ENCODE assay signal across 22 cellular contexts in the genomic region with DNA sequence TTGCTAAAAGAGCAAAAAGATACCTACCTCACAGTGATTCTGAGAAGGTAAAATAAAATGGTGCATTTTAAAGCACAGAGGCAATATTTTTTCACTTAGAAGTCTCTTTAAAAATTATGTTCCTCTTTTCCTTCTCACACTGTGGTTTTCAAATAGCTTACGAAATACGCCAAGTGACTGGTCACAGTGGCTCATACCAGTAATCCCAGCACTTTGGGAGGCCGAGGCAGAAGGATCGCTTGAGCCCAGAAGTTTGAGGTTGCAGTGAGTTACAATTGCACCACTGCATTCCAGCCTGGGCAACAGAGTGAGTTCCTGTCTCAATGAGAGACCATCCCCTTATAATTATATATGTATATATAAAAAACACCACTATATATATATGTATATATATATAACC.
"Had no signal": no experiment of that assay in that cellular context is flagged by ENCODE, and none has a peak within 500 bp of the region (broad histone marks: within the 10 kb centered on the region; RNA-seq: fewer than 3 reads in every experiment).

No MANE protein-coding gene starts in this region.

- H3K36me3 ChIP-seq: left lung, neutrophil, stomach, upper lobe of left lung, WERI-Rb-1 had no signal

- H3K27me3 ChIP-seq: body of pancreas, hepatocyte, left lung, neutrophil, stomach, testis, upper lobe of left lung had no signal

- H3K27ac Mint-ChIP-seq: activated CD4-positive, alpha-beta memory T cell treated with anti-CD3 and anti-CD28 coated beads for 36 hours; activated CD4-positive, alpha-beta T cell treated with anti-CD3 and anti-CD28 coated beads for 36 hours; activated naive CD8-positive, alpha-beta T cell treated with anti-CD3 and anti-CD28 coated beads for 36 hours; activated T-cell treated with anti-CD3 and anti-CD28 coated beads, Interleukin-2, amount 50 U/mL, for 24 hours; memory B cell; naive thymus-derived CD8-positive, alpha-beta T cell; T-helper 2 cell treated with Interferon-gamma antibody and Interleukin-4, amounts not matched to agents 5 μg/mL and 100 μg/mL, for 36 hours had no signal

- DNase-seq: activated CD4-positive, alpha-beta memory T cell treated with anti-CD3 and anti-CD28 coated beads for 36 hours; activated CD4-positive, alpha-beta T cell treated with anti-CD3 and anti-CD28 coated beads for 36 hours; activated gamma-delta T cell; activated naive CD8-positive, alpha-beta T cell treated with anti-CD3 and anti-CD28 coated beads for 36 hours; activated T-cell treated with anti-CD3 and anti-CD28 coated beads, Interleukin-2, amount 50 U/mL, for 24 hours; amygdala; caudate nucleus; naive thymus-derived CD8-positive, alpha-beta T cell; stimulated activated CD4-positive, alpha-beta T cell treated with anti-CD3 and anti-CD28 coated beads, Interleukin-1b, Interleukin-23, amount 100 ng/mL, for 48 hours; stomach; testis; WERI-Rb-1 had no signal

- H3K36me3 Mint-ChIP-seq: activated CD4-positive, alpha-beta memory T cell treated with anti-CD3 and anti-CD28 coated beads for 36 hours; activated naive CD8-positive, alpha-beta T cell treated with anti-CD3 and anti-CD28 coated beads for 36 hours; memory B cell; naive thymus-derived CD8-positive, alpha-beta T cell had no signal

- H3K27ac ChIP-seq: body of pancreas, hepatocyte, left lung, neutrophil, parathyroid adenoma, stomach, testis, upper lobe of left lung, WERI-Rb-1 had no signal

- H3K4me3 ChIP-seq: body of pancreas, hepatocyte, left lung, mucosa of descending colon, stomach, testis, upper lobe of left lung had no signal

- H3K4me3 Mint-ChIP-seq: activated CD4-positive, alpha-beta memory T cell treated with anti-CD3 and anti-CD28 coated beads for 36 hours; activated CD4-positive, alpha-beta T cell treated with anti-CD3 and anti-CD28 coated beads for 36 hours; activated naive CD8-positive, alpha-beta T cell treated with anti-CD3 and anti-CD28 coated beads for 36 hours; activated T-cell treated with anti-CD3 and anti-CD28 coated beads, Interleukin-2, amount 50 U/mL, for 24 hours; memory B cell; naive thymus-derived CD8-positive, alpha-beta T cell; T-helper 2 cell treated with Interferon-gamma antibody and Interleukin-4, amounts not matched to agents 5 μg/mL and 100 μg/mL, for 36 hours had no signal

- H3K9me3 Mint-ChIP-seq: activated CD4-positive, alpha-beta memory T cell treated with anti-CD3 and anti-CD28 coated beads for 36 hours; activated naive CD8-positive, alpha-beta T cell treated with anti-CD3 and anti-CD28 coated beads for 36 hours; activated T-cell treated with anti-CD3 and anti-CD28 coated beads, Interleukin-2, amount 50 U/mL, for 24 hours; T-helper 2 cell treated with Interferon-gamma antibody and Interleukin-4, amounts not matched to agents 5 μg/mL and 100 μg/mL, for 36 hours had no signal

- H3K4me1 ChIP-seq: body of pancreas, left lung, parathyroid adenoma, testis, upper lobe of left lung had no signal

- H3K9me3 ChIP-seq: body of pancreas, left lung, mucosa of descending colon, neutrophil, stomach, testis, upper lobe of left lung had no signal

- H3K27me3 Mint-ChIP-seq: activated CD4-positive, alpha-beta memory T cell treated with anti-CD3 and anti-CD28 coated beads for 36 hours; activated CD4-positive, alpha-beta T cell treated with anti-CD3 and anti-CD28 coated beads for 36 hours; activated naive CD8-positive, alpha-beta T cell treated with anti-CD3 and anti-CD28 coated beads for 36 hours; activated T-cell treated with anti-CD3 and anti-CD28 coated beads, Interleukin-2, amount 50 U/mL, for 24 hours; memory B cell had no signal

- H3K4me1 Mint-ChIP-seq: activated CD4-positive, alpha-beta T cell treated with anti-CD3 and anti-CD28 coated beads for 36 hours; activated naive CD8-positive, alpha-beta T cell treated with anti-CD3 and anti-CD28 coated beads for 36 hours; memory B cell; naive thymus-derived CD8-positive, alpha-beta T cell had no signal

- ATAC-seq: activated CD4-positive, alpha-beta T cell treated with anti-CD3 and anti-CD28 coated beads for 36 hours; body of pancreas; esophagus mucosa; left lung; mucosa of descending colon; naive thymus-derived CD8-positive, alpha-beta T cell had no signal
